ENCODE assay signal across 13 cellular contexts in genomic region chr14:102201776-102202175, GRCh38.
A peak's percentile ranks its signal among the peaks of the same experiment; 100 is the strongest.
DNase-seq lines count a peak whose midpoint lies in the region; ATAC-seq and TF ChIP-seq lines count a peak whose summit lies in the region.
"Had no signal": no experiment of that assay in that cellular context is flagged by ENCODE, and none has a peak within 500 bp of the region (broad histone marks: within the 10 kb centered on the region; RNA-seq: fewer than 3 reads in every experiment).

No MANE protein-coding gene starts in this region.

- no peak for TF ChIP-seq CTCF in OCI-LY3 (IDR thresholded peaks at IDR 0.05; ENCODE audit: low read depth, low read length)

- DNase-seq in activated CD8-positive, alpha-beta memory T cell treated with anti-CD3 and anti-CD28 coated beads, Interleukin-2, amount 10 ng/mL, durations not matched to agents 7 days and 5 days: no peak
- no peak for DNase-seq in activated CD8-positive, alpha-beta memory T cell treated with anti-CD3 and anti-CD28 coated beads, Interleukin-2, amount 50 U/mL, for 4 hours
- no peak for DNase-seq in stimulated activated effector memory CD8-positive, alpha-beta T cell treated with anti-CD3 and anti-CD28 coated beads, Interleukin-12 subunit alpha, Interleukin-12 subunit beta, amount 100 ng/mL, for 72 hours (ENCODE audit: low spot score in 2 of 2)
- no peak for DNase-seq in globus pallidus (ENCODE audit: low spot score)
- no peak for DNase-seq in stimulated activated CD4-positive, alpha-beta T cell treated with anti-CD3 and anti-CD28 coated beads, Interleukin-15, amount 100 ng/mL, for 24 hours
- DNase-seq: brain microvascular endothelial cell; Caco-2; effector CD4-positive, alpha-beta T cell; left ventricle myocardium superior; NCI-H2081 treated with DMSO at 0.1 percent for 48 hours had no signal

- peaks cover 19% of the 10 kb centered on the region for H3K79me2 ChIP-seq in OCI-LY3 (ENCODE audit: low read length)

- CTCF ChIA-PET in activated CD8-positive, alpha-beta memory T cell treated with anti-CD3 and anti-CD28 coated beads, Interleukin-2, amount 10 ng/mL, durations not matched to agents 7 days and 5 days (lab: Charles Lee): interaction anchor here (0.8 kb wide), 1 partner anchor 113 kb away, joined by 4 read pairs; no protein-coding TSS in a partner anchor

- H3K4me2 ChIP-seq in OCI-LY3 (ENCODE audit: low read length): peak overlapping the region; percentile 78

- H3K4me1 ChIP-seq in OCI-LY3 (ENCODE audit: low read length): peaks cover 33% of the 10 kb centered on the region
- H3K4me1 ChIP-seq: Caco-2 had no signal

- no peak overlapping the region for H2AFZ ChIP-seq in OCI-LY3 (ENCODE audit: low read depth, low read length)

- H3K27ac ChIP-seq in OCI-LY3 (ENCODE audit: low read length) (no peak overlapping the region), cingulate gyrus (ENCODE audit: low read depth, low read length) (peak overlapping the region; percentile 73)
- H3K27ac ChIP-seq: brain microvascular endothelial cell had no signal

- no peaks in the 10 kb centered on the region for H3K9me3 ChIP-seq in OCI-LY3 (ENCODE audit: insufficient read depth, low read length)
- H3K9me3 ChIP-seq: Caco-2 had no signal

- peaks cover 25% of the 10 kb centered on the region for H3K4me1 Mint-ChIP-seq in activated CD8-positive, alpha-beta memory T cell treated with anti-CD3 and anti-CD28 coated beads, Interleukin-2, amount 10 ng/mL, durations not matched to agents 7 days and 5 days
- peaks cover 68% of the 10 kb centered on the region for H3K4me1 Mint-ChIP-seq in stimulated activated effector memory CD8-positive, alpha-beta T cell treated with anti-CD3 and anti-CD28 coated beads, Interleukin-12 subunit alpha, Interleukin-12 subunit beta, amount 100 ng/mL, for 72 hours

- no peak overlapping the region for H3K4me3 Mint-ChIP-seq in activated CD8-positive, alpha-beta memory T cell treated with anti-CD3 and anti-CD28 coated beads, Interleukin-2, amount 10 ng/mL, durations not matched to agents 7 days and 5 days
- H3K4me3 Mint-ChIP-seq in stimulated activated effector memory CD8-positive, alpha-beta T cell treated with anti-CD3 and anti-CD28 coated beads, Interleukin-12 subunit alpha, Interleukin-12 subunit beta, amount 100 ng/mL, for 72 hours: peak overlapping the region; percentile 41

- no peaks in the 10 kb centered on the region for H3K27me3 Mint-ChIP-seq in activated CD8-positive, alpha-beta memory T cell treated with anti-CD3 and anti-CD28 coated beads, Interleukin-2, amount 10 ng/mL, durations not matched to agents 7 days and 5 days

- H3K9ac ChIP-seq in OCI-LY3 (ENCODE audit: low read length): no peak overlapping the region

- H3K4me3 ChIP-seq in OCI-LY3 (ENCODE audit: low read length): peak overlapping the region; percentile 13; the same call in 1 of the 2 replicates

- no peaks in the 10 kb centered on the region for H3K27me3 ChIP-seq in OCI-LY3 (ENCODE audit: low read depth, low read length)
- H3K27me3 ChIP-seq: brain microvascular endothelial cell had no signal

- ATAC-seq in activated CD8-positive, alpha-beta memory T cell treated with anti-CD3 and anti-CD28 coated beads, Interleukin-2, amount 10 ng/mL, durations not matched to agents 7 days and 5 days: no peak
- no peak for ATAC-seq in stimulated activated effector memory CD8-positive, alpha-beta T cell treated with anti-CD3 and anti-CD28 coated beads, Interleukin-12 subunit alpha, Interleukin-12 subunit beta, amount 100 ng/mL, for 72 hours
- no peak for ATAC-seq in GM18511 (IDR thresholded peaks at IDR 0.05; ENCODE audit: unreplicated experiment)
- ATAC-seq: left ventricle myocardium superior had no signal

- H3K9me3 Mint-ChIP-seq in activated CD8-positive, alpha-beta memory T cell treated with anti-CD3 and anti-CD28 coated beads, Interleukin-2, amount 10 ng/mL, durations not matched to agents 7 days and 5 days (ENCODE audit: low read depth): no peaks in the 10 kb centered on the region
- H3K9me3 Mint-ChIP-seq in stimulated activated effector memory CD8-positive, alpha-beta T cell treated with anti-CD3 and anti-CD28 coated beads, Interleukin-12 subunit alpha, Interleukin-12 subunit beta, amount 100 ng/mL, for 72 hours: no peaks in the 10 kb centered on the region

- peaks cover 28% of the 10 kb centered on the region for H4K20me1 ChIP-seq in OCI-LY3 (ENCODE audit: insufficient read depth, low read length)

- H3K36me3 Mint-ChIP-seq in activated CD8-positive, alpha-beta memory T cell treated with anti-CD3 and anti-CD28 coated beads, Interleukin-2, amount 10 ng/mL, durations not matched to agents 7 days and 5 days: peaks cover 22% of the 10 kb centered on the region
- H3K36me3 Mint-ChIP-seq in stimulated activated effector memory CD8-positive, alpha-beta T cell treated with anti-CD3 and anti-CD28 coated beads, Interleukin-12 subunit alpha, Interleukin-12 subunit beta, amount 100 ng/mL, for 72 hours: peaks cover 98% of the 10 kb centered on the region

- peaks cover 15% of the 10 kb centered on the region for H3K36me3 ChIP-seq in OCI-LY3 (replicated peaks; ENCODE audit: low read depth, low read length)

- peak overlapping the region; percentile 71 for H3K27ac Mint-ChIP-seq in activated CD8-positive, alpha-beta memory T cell treated with anti-CD3 and anti-CD28 coated beads, Interleukin-2, amount 10 ng/mL, durations not matched to agents 7 days and 5 days
- peak overlapping the region; percentile 64 for H3K27ac Mint-ChIP-seq in stimulated activated effector memory CD8-positive, alpha-beta T cell treated with anti-CD3 and anti-CD28 coated beads, Interleukin-12 subunit alpha, Interleukin-12 subunit beta, amount 100 ng/mL, for 72 hours
